8 cellular contexts compared by ENCODE assay signal in the genomic region with DNA sequence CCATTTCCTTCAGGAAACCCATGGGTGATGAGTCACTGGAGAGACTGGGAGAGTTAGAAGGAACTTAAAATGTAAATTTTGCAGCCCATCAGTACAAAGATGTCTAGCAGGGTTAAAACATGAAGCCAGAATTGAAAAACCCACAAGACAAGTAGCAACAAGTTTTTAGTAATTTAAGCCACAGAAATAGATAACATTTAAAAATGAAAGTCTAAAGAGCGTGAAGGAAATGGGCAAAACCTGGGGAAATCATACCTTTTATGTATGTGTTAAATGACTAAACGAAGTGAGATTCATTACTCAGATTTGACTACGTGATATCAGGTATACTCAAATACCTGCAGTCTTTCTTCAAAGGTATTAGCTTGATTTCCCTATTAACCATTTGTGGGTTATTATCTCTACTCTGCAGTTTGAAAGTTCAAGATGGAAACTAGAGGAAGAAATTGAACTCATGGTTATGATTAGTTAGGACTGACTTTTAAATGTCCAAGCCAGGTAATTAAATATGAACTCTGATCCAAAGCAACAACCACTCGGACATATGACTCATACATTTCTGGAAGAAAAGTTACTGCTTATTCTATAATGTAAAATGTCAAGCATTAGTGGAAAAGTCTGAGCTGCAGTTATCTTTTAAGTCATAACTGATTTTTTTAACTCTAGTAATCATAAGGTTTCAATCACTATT.
DNase-seq lines count a peak whose midpoint lies in the region; ATAC-seq and TF ChIP-seq lines count a peak whose summit lies in the region.

No MANE protein-coding gene starts in this region.

- intact Hi-C loops in Calu3 (cut with micrococcal nuclease; ENCODE audit: unreplicated experiment) = no loop called here
- intact Hi-C loops in right cardiac atrium (cut with DNase I) = no loop called here

- BruUV-seq in Calu3 (replicated peaks; lab: Mats Ljungman, UMichigan) = no TSS peak

- peaks cover 17% of the 10 kb centered on the region for H3K4me1 Mint-ChIP-seq in Calu3 (ENCODE audit: low read depth, unreplicated experiment)

- peak overlapping the region; percentile 4 for H3K4me3 ChIP-seq in fibroblast of pulmonary artery (replicated peaks; ENCODE audit: low read depth, low read length)
- no peak overlapping the region for H3K4me3 ChIP-seq in SJCRH30
- no peak overlapping the region for H3K4me3 ChIP-seq in right cardiac atrium (ENCODE audit: low read length)

- no peaks in the 10 kb centered on the region for H3K36me3 ChIP-seq in SJCRH30

- DNase-seq in Calu3 = no peak
- DNase-seq in Kasumi-1 (lab: John Stamatoyannopoulos, UW) = peak; percentile 39 to 59
- peak; percentile 61 for DNase-seq in fibroblast of pulmonary artery (ENCODE audit: low read depth)
- DNase-seq in SJCRH30 = no peak
- DNase-seq in right cardiac atrium = no peak
- no peak for DNase-seq in DMS79 treated with DMSO at 0.1 percent for 48 hours (lab: John Stamatoyannopoulos, UW)
- DNase-seq in stimulated activated naive CD4-positive, alpha-beta T cell (lab: John Stamatoyannopoulos, UW) = no peak

- peak overlapping the region; percentile 18 for H3K4me3 Mint-ChIP-seq in Calu3 (ENCODE audit: low read depth, unreplicated experiment)

- peaks cover 24% of the 10 kb centered on the region for H3K27me3 Mint-ChIP-seq in Calu3 (ENCODE audit: unreplicated experiment)

- H3K4me1 ChIP-seq in SJCRH30 (peaks cover 13% of the 10 kb centered on the region), right cardiac atrium (ENCODE audit: control insufficient read depth, insufficient read depth, low read length) (peaks cover 2% of the 10 kb centered on the region)

- TF ChIP-seq CTCF in Calu3 (IDR thresholded peaks at IDR 0.05; ENCODE audit: unreplicated experiment) = no peak
- no peak for TF ChIP-seq CTCF in fibroblast of pulmonary artery (IDR thresholded peaks at IDR 0.05; ENCODE audit: low read length, missing control alignments)

- WGBS in right cardiac atrium = 85% methylated on average over 4 of the region's 4 CpGs

- ATAC-seq in GM21423 (IDR thresholded peaks at IDR 0.05; ENCODE audit: unreplicated experiment) = peak; percentile 38
- ATAC-seq in right cardiac atrium = no peak

- H3K36me3 Mint-ChIP-seq in Calu3 (ENCODE audit: insufficient read depth, unreplicated experiment) = no peaks in the 10 kb centered on the region

- CTCF ChIA-PET in Calu3 (lab: Charles Lee) = interaction anchor here (1.1 kb wide), 1 partner anchor 14 kb away, joined by 3 read pairs; no protein-coding TSS in a partner anchor

- no peak overlapping the region for H3K27ac Mint-ChIP-seq in Calu3 (ENCODE audit: unreplicated experiment)

- H3K9me3 Mint-ChIP-seq in Calu3 (ENCODE audit: low read depth, unreplicated experiment) = no peaks in the 10 kb centered on the region

- H3K27me3 ChIP-seq in SJCRH30 (no peaks in the 10 kb centered on the region), right cardiac atrium (ENCODE audit: control insufficient read depth, insufficient read depth) (no peaks in the 10 kb centered on the region)

- H3K9me3 ChIP-seq in SJCRH30 (replicated peaks) = no peaks in the 10 kb centered on the region
- no peaks in the 10 kb centered on the region for H3K9me3 ChIP-seq in right cardiac atrium (ENCODE audit: control insufficient read depth, low read length)

- no peak overlapping the region for H3K27ac ChIP-seq in SJCRH30
- no peak overlapping the region for H3K27ac ChIP-seq in right cardiac atrium (ENCODE audit: low read length)

Comparison
In these comparisons a context has a peak if more than half of its experiments do, and no peak if none do; other contexts are left out.
1. DNase-seq: peak in Kasumi-1 (2 of 2) and fibroblast of pulmonary artery (single experiment); none in Calu3 (single experiment), SJCRH30 (0 of 2), right cardiac atrium (0 of 3), DMS79 treated with DMSO at 0.1 percent for 48 hours (single experiment) and stimulated activated naive CD4-positive, alpha-beta T cell (0 of 6).